ENCODE assay signal across 1 cellular context in genomic region chr1:227734858-227735780, GRCh38.
TF ChIP-seq lines count a peak whose summit lies in the region.

Gene JMJD4, minus strand, starts transcription at chr1:227735302. Its CDS starts 29 bp downstream, at chr1:227735273.
Gene SNAP47, plus strand, starts transcription at chr1:227735435. Its CDS starts 12,302 bp downstream, at chr1:227747737.

TF ChIP-seq in HepG2, 621 proteins besides CTCF, POLR2A, EP300 and RAD21 (continued from another document and continues in another):
- TF ChIP-seq ATF6 (CRISPR knock-in tag; conservative IDR thresholded peaks at IDR 0.05) (peak; percentile 80; the same call in 1 of the 2 replicates), NR0B2 (CRISPR knock-in tag; IDR thresholded peaks at IDR 0.05) (peak; percentile 90), DBP (CRISPR knock-in tag; IDR thresholded peaks at IDR 0.05; ENCODE audit: not compliant biosample characterization) (peak; percentile 44), PHF5A (CRISPR knock-in tag; IDR thresholded peaks at IDR 0.05; ENCODE audit: low read depth, unreplicated experiment) (peak; percentile 94), MTA3 (CRISPR knock-in tag; IDR thresholded peaks at IDR 0.05) (no peak), ZNF784 (CRISPR knock-in tag; IDR thresholded peaks at IDR 0.05; ENCODE audit: borderline replicate concordance) (peak; percentile 96), PHF8 (CRISPR knock-in tag; IDR thresholded peaks at IDR 0.05) (peak; percentile 99), EED (CRISPR knock-in tag; IDR thresholded peaks at IDR 0.05) (peak; percentile 94), ATF4 (CRISPR knock-in tag; IDR thresholded peaks at IDR 0.05) (peak in 1 of 2 experiments; percentile 53; a peak in 1 of 4 replicates), NCOR1 (IDR thresholded peaks at IDR 0.05; ENCODE audit: borderline replicate concordance, low read length) (no peak), NONO (IDR thresholded peaks at IDR 0.05) (no peak), NONO (CRISPR knock-in tag; conservative IDR thresholded peaks at IDR 0.05) (peak; percentile 99), ZBTB37 (CRISPR knock-in tag; IDR thresholded peaks at IDR 0.05) (no peak), PAF1 (CRISPR knock-in tag; IDR thresholded peaks at IDR 0.05) (no peak), MIXL1 (CRISPR knock-in tag; IDR thresholded peaks at IDR 0.05) (peak; percentile 85; the same call in 1 of the 2 replicates), HNRNPH1 (optimal IDR thresholded peaks at IDR 0.05; ENCODE audit: low read depth, low read length) (no peak), CBX5 (CRISPR knock-in tag; IDR thresholded peaks at IDR 0.05; ENCODE audit: borderline replicate concordance) (peak; percentile 95; the same call in 1 of the 2 replicates), NR2F1 (CRISPR knock-in tag; IDR thresholded peaks at IDR 0.05) (no peak), KMT2A (CRISPR knock-in tag; IDR thresholded peaks at IDR 0.05) (peak; percentile 99), ZNF607 (CRISPR knock-in tag; IDR thresholded peaks at IDR 0.05; ENCODE audit: borderline replicate concordance) (peak; percentile 98), ZNF597 (CRISPR knock-in tag; IDR thresholded peaks at IDR 0.05) (no peak), ZNF329 (CRISPR knock-in tag; IDR thresholded peaks at IDR 0.05; ENCODE audit: low read depth) (peak; percentile 38), FOXO1 (CRISPR knock-in tag; IDR thresholded peaks at IDR 0.05) (peak; percentile 75), MLX (CRISPR knock-in tag; IDR thresholded peaks at IDR 0.05) (peak; percentile 30; the same call in 1 of the 2 replicates), ZFP62 (CRISPR knock-in tag; IDR thresholded peaks at IDR 0.05) (no peak), SNRNP70 (IDR thresholded peaks at IDR 0.05; ENCODE audit: low read depth, low read length) (no peak), CREBL2 (CRISPR knock-in tag; IDR thresholded peaks at IDR 0.05; ENCODE audit: borderline replicate concordance) (no peak; the same call in 1 of the 2 replicates), ONECUT2 (CRISPR knock-in tag; IDR thresholded peaks at IDR 0.05) (no peak), ZBTB44 (CRISPR knock-in tag; IDR thresholded peaks at IDR 0.05) (0 out of 2 replicates have a peak, but pooled peaks have one; percentile 49), BRF2 (CRISPR knock-in tag; IDR thresholded peaks at IDR 0.05) (peak; percentile 82; the same call in 1 of the 2 replicates), GFI1 (CRISPR knock-in tag; IDR thresholded peaks at IDR 0.05; ENCODE audit: borderline replicate concordance) (no peak), ZNF512 (CRISPR knock-in tag; IDR thresholded peaks at IDR 0.05) (no peak), ZNF17 (CRISPR knock-in tag; IDR thresholded peaks at IDR 0.05) (peak; percentile 54; the same call in 1 of the 2 replicates), SSRP1 (CRISPR knock-in tag; IDR thresholded peaks at IDR 0.05) (no peak), ZSCAN5A (CRISPR knock-in tag; IDR thresholded peaks at IDR 0.05; ENCODE audit: borderline replicate concordance) (peak; percentile 96; the same call in 1 of the 2 replicates), ZNF879 (CRISPR knock-in tag; IDR thresholded peaks at IDR 0.05) (no peak; the same call in 1 of the 2 replicates), BCLAF1 (IDR thresholded peaks at IDR 0.05) (no peak), TFDP2 (CRISPR knock-in tag; IDR thresholded peaks at IDR 0.05) (peak; percentile 93), ZNF33A (CRISPR knock-in tag; IDR thresholded peaks at IDR 0.05; ENCODE audit: borderline replicate concordance) (no peak), ZNF20 (CRISPR knock-in tag; IDR thresholded peaks at IDR 0.05) (no peak), MXI1 (IDR thresholded peaks at IDR 0.05; ENCODE audit: borderline replicate concordance, low read depth, low read length) (peak; percentile 84; the same call in 2 of the 3 replicates)
